ENCODE assay signal across 26 cellular contexts in the genomic region with DNA sequence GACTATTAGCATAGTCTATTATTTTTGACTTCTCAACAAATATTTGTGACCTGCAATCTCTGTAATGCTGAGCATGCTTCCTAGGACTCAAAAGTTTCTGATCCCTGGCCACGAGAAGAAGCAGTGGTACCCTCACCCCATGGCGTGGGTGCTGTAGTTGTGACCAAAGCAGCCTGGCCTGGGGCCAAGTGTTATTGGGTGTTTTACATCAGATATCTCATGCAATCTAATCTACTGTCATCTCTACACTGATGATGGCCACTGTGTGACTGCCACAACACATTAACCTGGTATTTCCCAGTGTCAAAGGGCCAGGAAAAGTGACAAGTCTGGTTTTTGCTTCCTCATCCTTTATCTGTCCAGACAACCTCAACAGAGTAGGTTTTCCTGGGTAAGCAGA.
A peak's percentile ranks its signal among the peaks of the same experiment; 100 is the strongest.
DNase-seq lines count a peak whose midpoint lies in the region; ATAC-seq and TF ChIP-seq lines count a peak whose summit lies in the region.
"Had no signal": no experiment of that assay in that cellular context is flagged by ENCODE, and none has a peak within 500 bp of the region (broad histone marks: within the 10 kb centered on the region; RNA-seq: fewer than 3 reads in every experiment).

No MANE protein-coding gene starts in this region.

- H4K20me1 ChIP-seq in DND-41 (ENCODE audit: insufficient read depth, low read length) = no peaks in the 10 kb centered on the region; the same call in 1 of the 2 replicates

- H3K9me3 ChIP-seq in DND-41 (ENCODE audit: insufficient read depth, low read length, severe bottlenecking) = peaks cover 2% of the 10 kb centered on the region
- H3K9me3 ChIP-seq in parathyroid adenoma (ENCODE audit: control insufficient read depth, low read length) = no peaks in the 10 kb centered on the region
- H3K9me3 ChIP-seq in breast epithelium = no peaks in the 10 kb centered on the region
- H3K9me3 ChIP-seq: HAP-1, transverse colon had no signal

- H3K79me2 ChIP-seq in DND-41 (ENCODE audit: insufficient read depth, low read length) = peaks cover 81% of the 10 kb centered on the region
- H3K79me2 ChIP-seq in parathyroid adenoma = peaks cover 27% of the 10 kb centered on the region

- H3K27ac ChIP-seq in DND-41 (ENCODE audit: low read length) = peak overlapping the region; percentile 18
- H3K27ac ChIP-seq in VCaP = peak overlapping the region; percentile 27
- H3K27ac ChIP-seq in parathyroid adenoma = peak overlapping the region; percentile 48
- no peak overlapping the region for H3K27ac ChIP-seq in foreskin keratinocyte
- H3K27ac ChIP-seq in breast epithelium = peak overlapping the region in 1 of 2 donors; percentile 48
- H3K27ac ChIP-seq: epithelial cell of prostate, SK-N-MC, transverse colon had no signal

- no peak overlapping the region for H2AFZ ChIP-seq in DND-41 (ENCODE audit: low read depth, low read length)
- H2AFZ ChIP-seq in parathyroid adenoma = no peak overlapping the region

- H3K36me3 ChIP-seq in DND-41 (ENCODE audit: insufficient read depth, low read length) = peaks cover 23% of the 10 kb centered on the region
- H3K36me3 ChIP-seq in parathyroid adenoma (ENCODE audit: control insufficient read depth, insufficient read depth, low read length) = no peaks in the 10 kb centered on the region
- no peaks in the 10 kb centered on the region for H3K36me3 ChIP-seq in breast epithelium
- H3K36me3 ChIP-seq: HAP-1, transverse colon had no signal

- no peak overlapping the region for H3K9ac ChIP-seq in DND-41 (ENCODE audit: low read depth, low read length)
- H3K9ac ChIP-seq in parathyroid adenoma = no peak overlapping the region

- H3K4me3 ChIP-seq in DND-41 (ENCODE audit: low read depth in 1 of 2, low read length in 2 of 2) (no peak overlapping the region), parathyroid adenoma (ENCODE audit: low read depth, low read length) (no peak overlapping the region), breast epithelium (peak overlapping the region in 1 of 3 donors; percentile 10)
- H3K4me3 ChIP-seq: HAP-1, SK-N-MC, transverse colon had no signal

- TF ChIP-seq CTCF in DND-41 (IDR thresholded peaks at IDR 0.05; ENCODE audit: borderline replicate concordance, extremely low read depth, low read length, poor library complexity, severe bottlenecking) = no peak
- no peak for TF ChIP-seq CTCF in VCaP (conservative IDR thresholded peaks at IDR 0.05)
- TF ChIP-seq CTCF in parathyroid adenoma (IDR thresholded peaks at IDR 0.05) = no peak
- TF ChIP-seq CTCF in foreskin keratinocyte (conservative IDR thresholded peaks at IDR 0.05) = no peak
- no peak for TF ChIP-seq CTCF in breast epithelium (IDR thresholded peaks at IDR 0.05)

- no peak for ATAC-seq in DND-41 (ENCODE audit: insufficient read depth, low read depth)
- no peak for ATAC-seq in foreskin keratinocyte
- ATAC-seq in HG02885 (IDR thresholded peaks at IDR 0.05; ENCODE audit: poor library complexity, unreplicated experiment) = no peak
- ATAC-seq: left ventricle myocardium superior had no signal

- DNase-seq in activated CD8-positive, alpha-beta memory T cell treated with anti-CD3 and anti-CD28 coated beads for 24 hours = peak; percentile 58
- no peak for DNase-seq in activated CD8-positive, alpha-beta memory T cell treated with anti-CD3 and anti-CD28 coated beads, Interleukin-2, amount 50 U/mL, for 48 hours
- DNase-seq in DND-41 (no peak), foreskin keratinocyte (no peak), breast epithelium (ENCODE audit: low spot score in 2 of 2) (no peak)
- DNase-seq: activated CD4-positive, alpha-beta T cell treated with anti-CD3 and anti-CD28 coated beads, Interleukin-2, amount 10 ng/mL, durations not matched to agents 24 days and 14 days; activated gamma-delta T cell; COR-L47; DMS79; effector CD4-positive, alpha-beta T cell; GF-D8; glutamatergic neuron; islet precursor cell; left ventricle myocardium superior; naive B cell; NCI-H1105; NCI-H2029 treated with DMSO at 0.1 percent for 48 hours; NCI-H69; nucleus accumbens; transverse colon had no signal

- no peaks in the 10 kb centered on the region for H3K27me3 ChIP-seq in DND-41 (ENCODE audit: insufficient read depth, low read length, poor library complexity)
- no peaks in the 10 kb centered on the region for H3K27me3 ChIP-seq in parathyroid adenoma (ENCODE audit: control insufficient read depth, insufficient read depth, low read length)
- peaks cover 28% of the 10 kb centered on the region for H3K27me3 ChIP-seq in foreskin keratinocyte
- H3K27me3 ChIP-seq in breast epithelium = no peaks in the 10 kb centered on the region

- no peak for TF ChIP-seq POLR2A in breast epithelium (IDR thresholded peaks at IDR 0.05)

- intact Hi-C loops in breast epithelium (cut with DNase I; ENCODE audit: low total_unique reads) = no loop called here

- H3K4me1 ChIP-seq in DND-41 (ENCODE audit: insufficient read depth, low read length) (peaks cover 71% of the 10 kb centered on the region), parathyroid adenoma (peaks cover 31% of the 10 kb centered on the region), foreskin keratinocyte (no peaks in the 10 kb centered on the region), breast epithelium (no peaks in the 10 kb centered on the region)

- H3K4me2 ChIP-seq in DND-41 (ENCODE audit: insufficient read depth, low read length) (0 out of 2 replicates have a peak overlapping the region, but pooled peaks have one; percentile 5), parathyroid adenoma (ENCODE audit: low read length) (peak overlapping the region; percentile 38)
